12 cellular contexts compared by ENCODE assay signal in genomic region chr9:122383992-122384461, GRCh38. TPM values are rescaled to one million over a fixed set of nuclear protein-coding genes. Genes with fewer than 3 reads are reported as not detected.
DNase-seq lines count a peak whose midpoint lies in the region; ATAC-seq and TF ChIP-seq lines count a peak whose summit lies in the region.
"Had no signal": no experiment of that assay in that cellular context is flagged by ENCODE, and none has a peak within 500 bp of the region (broad histone marks: within the 10 kb centered on the region; RNA-seq: fewer than 3 reads in every experiment).

No MANE protein-coding gene starts in this region.

- no peak for TF ChIP-seq POLR2A in GM18505 (IDR thresholded peaks at IDR 0.05; ENCODE audit: borderline replicate concordance, extremely low read depth, insufficient read depth, insufficient read length)

- H3K79me2 ChIP-seq in osteoblast (ENCODE audit: insufficient read depth, low read length): no peaks in the 10 kb centered on the region

- H3K4me2 ChIP-seq in osteoblast (ENCODE audit: insufficient read depth, low read length): peak overlapping the region; percentile 28

- H3K4me1 ChIP-seq in osteoblast (ENCODE audit: insufficient read depth, low read length): peaks cover 20% of the 10 kb centered on the region
- H3K4me1 ChIP-seq: lower lobe of right lung had no signal

- TF ChIP-seq CTCF in epithelial cell of esophagus (IDR thresholded peaks at IDR 0.05; ENCODE audit: insufficient read depth, low read depth, low read length, missing control alignments) (no peak), osteoblast (IDR thresholded peaks at IDR 0.05; ENCODE audit: extremely low read depth, low read depth, low read length) (no peak)

- no peak for ATAC-seq in HG02852 (IDR thresholded peaks at IDR 0.05; ENCODE audit: unreplicated experiment)
- no peak for ATAC-seq in GM18505 (IDR thresholded peaks at IDR 0.05; ENCODE audit: unreplicated experiment)
- ATAC-seq: lower lobe of right lung had no signal

- DNase-seq in EL: peak; percentile 93
- DNase-seq in HT1080 (ENCODE audit: low read depth): peak; percentile 78
- DNase-seq in epithelial cell of esophagus (ENCODE audit: low read depth): peak; percentile 56
- peak; percentile 90 for DNase-seq in osteoblast (ENCODE audit: insufficient read length, low spot score, missing footprints)
- no peak for DNase-seq in OCI-M1 (lab: John Stamatoyannopoulos, UW)
- no peak for DNase-seq in NCI-H2196 (lab: John Stamatoyannopoulos, UW; ENCODE audit: unreplicated experiment)
- DNase-seq: activated effector memory CD4-positive, alpha-beta T cell treated with anti-CD3 and anti-CD28 coated beads, Interleukin-2, amount 50 U/mL, for 16 hours; lower lobe of right lung; NCI-H446 treated with DMSO at 0.1 percent for 48 hours; stimulated activated CD4-positive, alpha-beta T cell treated with anti-CD3 and anti-CD28 coated beads, Interleukin-1b, Interleukin-23, amount 100 ng/mL, for 48 hours had no signal

- H3K4me3 ChIP-seq in epithelial cell of esophagus (ENCODE audit: low read length): no peak overlapping the region
- no peak overlapping the region for H3K4me3 ChIP-seq in osteoblast (ENCODE audit: insufficient read depth, low read length)
- H3K4me3 ChIP-seq: lower lobe of right lung had no signal

- peak overlapping the region; percentile 6 for H3K27ac ChIP-seq in osteoblast (ENCODE audit: low read depth, low read length)
- H3K27ac ChIP-seq: lower lobe of right lung had no signal

- no peaks in the 10 kb centered on the region for H4K20me1 ChIP-seq in osteoblast (ENCODE audit: insufficient read depth, low read length)

- no peak overlapping the region for H2AFZ ChIP-seq in osteoblast (ENCODE audit: low read length)

- no peaks in the 10 kb centered on the region for H3K27me3 ChIP-seq in osteoblast (ENCODE audit: insufficient read depth, low read length)

- H3K36me3 ChIP-seq in osteoblast (ENCODE audit: insufficient read depth, low read length): no peaks in the 10 kb centered on the region
- H3K36me3 ChIP-seq: lower lobe of right lung had no signal

- H3K9me3 ChIP-seq in osteoblast (ENCODE audit: low read depth, low read length): no peaks in the 10 kb centered on the region
- H3K9me3 ChIP-seq: lower lobe of right lung had no signal

RNA-seq across cellular contexts. Expression of gene PTGS1, which starts 13.2 kb away (rescaled TPM):
- total RNA-seq in HT1080 (2014; rRNA removed; shearing (Covaris generic)): 0.07 and 0.24 TPM in 2 replicates
- polyA plus RNA-seq in HT1080 (2015; cell fraction: cytosol; rRNA removed): 0.29 and 0.46 TPM in 2 replicates
- 0.59 and 0.63 TPM in 2 replicates for polyA plus RNA-seq in HT1080 (2015; cell fraction: nucleus; rRNA removed)
- total RNA-seq in osteoblast: 2.5 and 3.2 TPM in 2 replicates

Comparison
In these comparisons a context has a peak if more than half of its experiments do, and no peak if none do; other contexts are left out.
1. DNase-seq: peak in EL (single experiment), HT1080 (single experiment), epithelial cell of esophagus (single experiment) and osteoblast (single experiment); none in OCI-M1 (single experiment) and NCI-H2196 (single experiment).